In the genomic region with DNA sequence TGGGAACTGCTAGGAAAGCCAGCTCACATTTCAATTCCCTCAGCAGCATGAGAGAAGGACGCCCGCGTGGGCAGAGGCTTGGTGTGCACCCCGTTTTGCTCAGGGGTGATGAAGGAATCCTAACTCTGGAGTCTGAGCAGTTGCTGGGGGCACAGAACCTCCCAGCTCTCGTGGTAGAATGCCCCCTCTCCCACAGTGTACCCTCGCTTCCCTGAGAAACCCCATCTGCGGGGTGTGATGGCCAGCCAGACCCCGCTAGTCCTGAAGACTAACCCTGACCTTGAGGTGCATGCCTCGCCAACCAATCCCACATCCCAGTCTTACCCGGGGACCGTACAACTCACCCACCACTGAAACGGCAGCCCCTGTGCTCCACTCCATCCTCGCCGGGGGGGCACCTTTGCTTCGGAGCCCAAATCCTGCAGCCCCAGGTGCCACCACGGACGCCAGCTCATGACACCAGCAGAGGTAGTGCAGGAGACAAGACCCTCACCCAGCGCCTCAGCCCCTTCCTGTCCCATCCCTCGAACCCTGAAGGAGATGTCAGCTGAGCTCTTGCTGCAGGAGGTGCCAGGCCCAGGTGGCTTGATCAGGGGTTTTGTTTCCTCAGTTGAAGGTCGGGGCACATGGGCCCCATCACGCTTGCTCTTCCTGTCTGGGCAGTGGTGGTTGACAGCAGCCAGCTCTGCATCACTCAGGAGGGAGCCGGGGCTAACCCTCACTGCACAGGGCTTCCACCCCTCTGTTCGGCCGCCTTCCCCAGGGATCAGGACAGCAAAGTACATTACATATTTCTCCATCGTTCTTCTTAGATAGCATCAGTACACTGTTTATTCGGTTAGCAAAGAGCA, we compare ENCODE assay signal across 21 cellular contexts.
A peak's percentile ranks its signal among the peaks of the same experiment; 100 is the strongest.
DNase-seq lines count a peak whose midpoint lies in the region; ATAC-seq and TF ChIP-seq lines count a peak whose summit lies in the region.
"Had no signal": no experiment of that assay in that cellular context is flagged by ENCODE, and none has a peak within 500 bp of the region (broad histone marks: within the 10 kb centered on the region; RNA-seq: fewer than 3 reads in every experiment).

No MANE protein-coding gene starts in this region.

- no peaks in the 10 kb centered on the region for H3K36me3 ChIP-seq in CD8-positive, alpha-beta T cell (ENCODE audit: insufficient read depth, low read length)
- H3K36me3 ChIP-seq in Loucy (ENCODE audit: insufficient read depth, low read length) (no peaks in the 10 kb centered on the region), heart left ventricle (peaks cover 0 to under 1% (median 0%) of the 10 kb centered on the region in 9 donors)

- H2AFZ ChIP-seq in Loucy (ENCODE audit: low read length): no peak overlapping the region

- H3K9me3 Mint-ChIP-seq in CD8-positive, alpha-beta T cell: no peaks in the 10 kb centered on the region
- H3K9me3 Mint-ChIP-seq in stimulated activated naive B cell treated with anti-CD40 and anti-IgM and Interleukin-4, amounts not matched to agents 10 μg/mL and 1 μg/mL and 100 μg/mL, for 72 hours: no peaks in the 10 kb centered on the region

- H3K27me3 Mint-ChIP-seq in CD8-positive, alpha-beta T cell (ENCODE audit: low read depth): no peaks in the 10 kb centered on the region
- no peaks in the 10 kb centered on the region for H3K27me3 Mint-ChIP-seq in stimulated activated naive B cell treated with anti-CD40 and anti-IgM and Interleukin-4, amounts not matched to agents 10 μg/mL and 1 μg/mL and 100 μg/mL, for 72 hours

- no peak for ATAC-seq in CD8-positive, alpha-beta T cell
- ATAC-seq in stimulated activated naive B cell treated with anti-CD40 and anti-IgM and Interleukin-4, amounts not matched to agents 10 μg/mL and 1 μg/mL and 100 μg/mL, for 72 hours (replicated peaks): peak; percentile 20 to 48
- ATAC-seq in heart left ventricle: no peak
- ATAC-seq: K562, SK-N-SH treated with all-trans-retinoic acid at 6 μM for 48 hours had no signal

- no peaks in the 10 kb centered on the region for H3F3A ChIP-seq in Loucy (ENCODE audit: low read depth)

- TF ChIP-seq CTCF in CD8-positive, alpha-beta T cell (IDR thresholded peaks at IDR 0.05): no peak
- no peak for TF ChIP-seq CTCF in Loucy (conservative IDR thresholded peaks at IDR 0.05; ENCODE audit: low read length)
- TF ChIP-seq CTCF in heart left ventricle (IDR thresholded peaks at IDR 0.05): no peak

- intact Hi-C loops in CD8-positive, alpha-beta T cell (cut with DNase I, micrococcal nuclease): no loop called here
- intact Hi-C loops in heart left ventricle (cut with DNase I): loop anchor here in 1 of 10 donors (10.0 kb wide), 2 partner anchors 261 to 659 kb away; a partner anchor contains a TSS

- H3K9me3 ChIP-seq in CD8-positive, alpha-beta T cell (ENCODE audit: low read length): no peaks in the 10 kb centered on the region
- no peaks in the 10 kb centered on the region for H3K9me3 ChIP-seq in Loucy (ENCODE audit: insufficient read depth, low read depth, low read length)
- no peaks in the 10 kb centered on the region for H3K9me3 ChIP-seq in heart left ventricle

- no peaks in the 10 kb centered on the region for H4K20me1 ChIP-seq in Loucy (ENCODE audit: insufficient read depth, low read length, poor library complexity, severe bottlenecking)

- no peak for DNase-seq in CD8-positive, alpha-beta T cell
- DNase-seq in left kidney (ENCODE audit: low read depth, low spot score): peak; percentile 18
- DNase-seq in stimulated activated naive B cell treated with anti-CD40 and anti-IgM and Interleukin-4, amounts not matched to agents 10 μg/mL and 1 μg/mL and 100 μg/mL, for 72 hours: no peak
- no peak for DNase-seq in HuH-7 (ENCODE audit: low spot score)
- DNase-seq in heart left ventricle: no peak
- no peak for DNase-seq in cerebellar nuclear complex (lab: John Stamatoyannopoulos, UW)
- DNase-seq: Calu3; CD8-positive, alpha-beta memory T cell; DMS53; EL; GF-D8; NCI-H1105; NCI-H146; NCI-H2029; NCI-H2227 treated with DMSO at 0.1 percent for 48 hours; NCI-H510A; SHP77 treated with DMSO at 0.1 percent for 48 hours had no signal

- H3K4me3 Mint-ChIP-seq in CD8-positive, alpha-beta T cell: no peak overlapping the region
- H3K4me3 Mint-ChIP-seq in stimulated activated naive B cell treated with anti-CD40 and anti-IgM and Interleukin-4, amounts not matched to agents 10 μg/mL and 1 μg/mL and 100 μg/mL, for 72 hours: no peak overlapping the region
- H3K4me3 Mint-ChIP-seq: CD8-positive, alpha-beta memory T cell had no signal

- H3K4me1 Mint-ChIP-seq in CD8-positive, alpha-beta T cell (ENCODE audit: low read depth): peaks cover 5% of the 10 kb centered on the region
- H3K4me1 Mint-ChIP-seq in stimulated activated naive B cell treated with anti-CD40 and anti-IgM and Interleukin-4, amounts not matched to agents 10 μg/mL and 1 μg/mL and 100 μg/mL, for 72 hours: peaks cover 11 to 18% of the 10 kb centered on the region in 2 donors

- H3K36me3 Mint-ChIP-seq in CD8-positive, alpha-beta T cell: peaks cover 59% of the 10 kb centered on the region
- peaks cover 5 to 18% of the 10 kb centered on the region in 2 donors for H3K36me3 Mint-ChIP-seq in stimulated activated naive B cell treated with anti-CD40 and anti-IgM and Interleukin-4, amounts not matched to agents 10 μg/mL and 1 μg/mL and 100 μg/mL, for 72 hours

- POLR2A ChIA-PET in CD8-positive, alpha-beta T cell (lab: Charles Lee): no interaction called here

- WGBS in heart left ventricle, 4 donors: 85 to 93% (median 90%) methylated on average over 19 to 26 of the region's 26 CpGs

- H3K9ac ChIP-seq in Loucy (ENCODE audit: low read depth, low read length, poor library complexity, severe bottlenecking): peak overlapping the region; percentile 33

- H3K79me2 ChIP-seq in Loucy (ENCODE audit: insufficient read depth, low read length): no peaks in the 10 kb centered on the region

- peak overlapping the region; percentile 57 for H3K27ac Mint-ChIP-seq in CD8-positive, alpha-beta T cell
- peak overlapping the region; percentile 25 for H3K27ac Mint-ChIP-seq in stimulated activated naive B cell treated with anti-CD40 and anti-IgM and Interleukin-4, amounts not matched to agents 10 μg/mL and 1 μg/mL and 100 μg/mL, for 72 hours

- H3K9me2 ChIP-seq in Loucy (replicated peaks; ENCODE audit: low read depth, low read length): no peaks in the 10 kb centered on the region

- H3K27ac ChIP-seq in CD8-positive, alpha-beta T cell (ENCODE audit: low read depth, low read length): no peak overlapping the region
- no peak overlapping the region for H3K27ac ChIP-seq in heart left ventricle
- H3K27ac ChIP-seq: RWPE1 had no signal

- H3K4me2 ChIP-seq in Loucy (ENCODE audit: low read depth, low read length, poor library complexity, severe bottlenecking): peak overlapping the region; percentile 38

- H3K4me1 ChIP-seq in CD8-positive, alpha-beta T cell (ENCODE audit: insufficient read depth, low read length): no peaks in the 10 kb centered on the region
- peaks cover 14% of the 10 kb centered on the region for H3K4me1 ChIP-seq in Loucy (ENCODE audit: insufficient read depth, low read length, poor library complexity, severe bottlenecking)
- peaks cover 0 to 18% (median 7%) of the 10 kb centered on the region in 12 donors for H3K4me1 ChIP-seq in heart left ventricle

- CTCF ChIA-PET in CD8-positive, alpha-beta T cell (lab: Charles Lee): no interaction called here

- no peak overlapping the region for H3K4me3 ChIP-seq in CD8-positive, alpha-beta T cell (ENCODE audit: low read depth, low read length)
- H3K4me3 ChIP-seq in Loucy (ENCODE audit: low read length, poor library complexity, severe bottlenecking) (no peak overlapping the region), heart left ventricle (no peak overlapping the region)
- H3K4me3 ChIP-seq: K562 had no signal

- H3K27me3 ChIP-seq in CD8-positive, alpha-beta T cell (ENCODE audit: insufficient read depth, low read length): no peaks in the 10 kb centered on the region
- H3K27me3 ChIP-seq in Loucy (ENCODE audit: insufficient read depth, low read length, poor library complexity, severe bottlenecking) (no peaks in the 10 kb centered on the region), heart left ventricle (no peaks in the 10 kb centered on the region)

- no peak for TF ChIP-seq POLR2A in heart left ventricle (IDR thresholded peaks at IDR 0.05)

Comparison
In these comparisons a context has a peak if more than half of its experiments do, and no peak if none do; other contexts are left out.
1. ATAC-seq: peak in stimulated activated naive B cell treated with anti-CD40 and anti-IgM and Interleukin-4, amounts not matched to agents 10 μg/mL and 1 μg/mL and 100 μg/mL, for 72 hours (2 of 2); none in CD8-positive, alpha-beta T cell (single experiment) and heart left ventricle (0 of 4).